Comparison of ENCODE assay signal across 21 cellular contexts in the genomic region with DNA sequence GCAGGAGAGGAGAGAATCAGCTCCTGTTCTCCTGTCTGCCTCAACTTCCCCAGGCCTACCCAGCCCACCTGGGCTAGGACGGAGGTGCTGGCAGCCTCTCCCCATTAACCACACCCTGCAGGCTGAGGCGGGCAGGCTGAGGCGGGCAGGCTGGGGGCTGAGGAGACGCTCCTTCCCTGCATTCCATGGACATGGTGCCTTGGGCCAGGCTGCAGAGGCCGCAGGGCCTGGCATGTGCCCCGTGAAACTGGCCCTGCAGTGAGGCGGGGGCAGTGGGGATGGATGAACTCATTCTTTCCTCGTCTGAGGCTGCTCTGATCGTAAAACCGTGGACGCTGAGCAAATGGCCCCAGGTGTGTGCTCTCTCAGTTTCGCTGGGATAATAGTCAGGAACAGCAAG.
DNase-seq lines count a peak whose midpoint lies in the region; ATAC-seq, FAIRE-seq and TF ChIP-seq lines count a peak whose summit lies in the region.
"Had no signal": no experiment of that assay in that cellular context is flagged by ENCODE, and none has a peak within 500 bp of the region (broad histone marks: within the 10 kb centered on the region; RNA-seq: fewer than 3 reads in every experiment).

No MANE protein-coding gene starts in this region.

- POLR2A ChIA-PET in HepG2 (lab: Yijun Ruan, JAX) = interaction anchor here (0.9 to 3.1 kb wide), 3 partner anchors 36 to 89 kb away, joined by 3 to 27 read pairs (median 3); a partner anchor contains a TSS

- H2BK120ac ChIP-seq in mesendoderm (ENCODE audit: low read depth, low read length) = no peak overlapping the region

- H4K20me1 ChIP-seq in HepG2 (ENCODE audit: insufficient read depth, low read length) = no peaks in the 10 kb centered on the region

- in situ Hi-C loops in HepG2 (cut with HindIII; ENCODE audit: extremely low pct_ligation_motif_present, low pct_unique_long_range_greater_than_20kb) = loop anchor here (5.0 kb wide), 2 partner anchors 36 to 91 kb away; a partner anchor contains a TSS

- H4K8ac ChIP-seq in mesendoderm (ENCODE audit: low read depth, low read length) = no peak overlapping the region

- H3K79me2 ChIP-seq in HepG2 (ENCODE audit: insufficient read depth, low read length) = no peaks in the 10 kb centered on the region
- H3K79me2 ChIP-seq in mesendoderm (ENCODE audit: control insufficient read depth, insufficient read depth, low read length) = no peaks in the 10 kb centered on the region

- H3K4me3 ChIP-seq in HepG2 (replicated peaks in 1 of 3; ENCODE audit: insufficient read depth in 1 of 3, low read depth in 2 of 3, low read length in 3 of 3) (no peak overlapping the region), right lobe of liver (no peak overlapping the region), esophagus (ENCODE audit: low read depth in 1 of 2, low read length in 2 of 2) (no peak overlapping the region), mesendoderm (ENCODE audit: low read length) (no peak overlapping the region)
- H3K4me3 ChIP-seq: MG63 had no signal

- no peak overlapping the region for H3K27ac Mint-ChIP-seq in effector memory CD8-positive, alpha-beta T cell
- H3K27ac Mint-ChIP-seq: activated CD4-positive, alpha-beta T cell treated with anti-CD3 and anti-CD28 coated beads, Interleukin-2, amount 10 ng/mL, durations not matched to agents 7 days and 5 days; activated naive CD8-positive, alpha-beta T cell treated with anti-CD3 and anti-CD28 coated beads, Interleukin-2, amount 50 U/mL, for 24 hours; HFFc6; IgD-negative memory B cell; memory B cell; stimulated activated naive B cell treated with anti-CD40 and anti-IgM and Interleukin-4, amounts not matched to agents 10 μg/mL and 1 μg/mL and 100 μg/mL, for 72 hours had no signal

- H3K27me3 ChIP-seq in HepG2 (ENCODE audit: control insufficient read depth in 1 of 2, insufficient read depth in 2 of 2, low read length in 2 of 2) (peaks cover 3 to 63% of the 10 kb centered on the region in 2 experiments; a peak in 4 of 5 replicates), right lobe of liver (no peaks in the 10 kb centered on the region), esophagus (ENCODE audit: control insufficient read depth in 1 of 2, insufficient read depth in 2 of 2, low read length in 2 of 2) (no peaks in the 10 kb centered on the region), mesendoderm (ENCODE audit: insufficient read depth, low read length, poor library complexity) (no peaks in the 10 kb centered on the region)
- H3K27me3 ChIP-seq: MG63 had no signal

- H3K27me3 Mint-ChIP-seq in effector memory CD8-positive, alpha-beta T cell = peaks cover 22 to 41% of the 10 kb centered on the region in 2 donors
- H3K27me3 Mint-ChIP-seq in activated T-cell treated with anti-CD3 and anti-CD28 coated beads, Interleukin-2, amount 50 U/mL, for 4 hours (ENCODE audit: low read depth) = peaks cover 7% of the 10 kb centered on the region
- H3K27me3 Mint-ChIP-seq: activated CD4-positive, alpha-beta T cell treated with anti-CD3 and anti-CD28 coated beads, Interleukin-2, amount 10 ng/mL, durations not matched to agents 7 days and 5 days had no signal

- no peak overlapping the region for H2AFZ ChIP-seq in HepG2 (ENCODE audit: low read length)

- TF ChIP-seq CTCF in HepG2 (CRISPR knock-in tag; IDR thresholded peaks at IDR 0.05) = no peak
- TF ChIP-seq CTCF in right lobe of liver (IDR thresholded peaks at IDR 0.05) = no peak

- no peaks in the 10 kb centered on the region for H3K9me3 ChIP-seq in HepG2 (ENCODE audit: low read length)
- H3K9me3 ChIP-seq in right lobe of liver = no peaks in the 10 kb centered on the region
- no peaks in the 10 kb centered on the region for H3K9me3 ChIP-seq in esophagus (ENCODE audit: control insufficient read depth in 2 of 2, insufficient read depth in 1 of 2, low read depth in 1 of 2, low read length in 1 of 2)
- H3K9me3 ChIP-seq: MG63, neutrophil had no signal

- no TSS peak for BruUV-seq in HepG2 (replicated peaks; lab: Mats Ljungman, UMichigan)

- H3K4me3 Mint-ChIP-seq in effector memory CD8-positive, alpha-beta T cell = no peak overlapping the region
- no peak overlapping the region for H3K4me3 Mint-ChIP-seq in activated T-cell treated with anti-CD3 and anti-CD28 coated beads, Interleukin-2, amount 50 U/mL, for 4 hours
- H3K4me3 Mint-ChIP-seq: activated CD4-positive, alpha-beta T cell treated with anti-CD3 and anti-CD28 coated beads, Interleukin-2, amount 10 ng/mL, durations not matched to agents 7 days and 5 days; activated naive CD8-positive, alpha-beta T cell treated with anti-CD3 and anti-CD28 coated beads, Interleukin-2, amount 50 U/mL, for 24 hours; CD8-positive, alpha-beta memory T cell; central memory CD8-positive, alpha-beta T cell; HFFc6; IgD-negative memory B cell; memory B cell; stimulated activated naive B cell treated with anti-CD40 and anti-IgM and Interleukin-4, amounts not matched to agents 10 μg/mL and 1 μg/mL and 100 μg/mL, for 72 hours had no signal

- CTCF ChIA-PET in HepG2 (lab: Yijun Ruan, JAX; ENCODE audit: low intra/inter-chr PET ratio, low total read pairs) = interaction anchor here (0.7 to 2.8 kb wide), 4 partner anchors 56 to 106 kb away, joined by 3 to 19 read pairs (median 14); a partner anchor contains a TSS

- H2BK15ac ChIP-seq in mesendoderm (replicated peaks; ENCODE audit: low read depth) = no peak overlapping the region

- H2AK5ac ChIP-seq in mesendoderm (ENCODE audit: low read length) = no peak overlapping the region

- no peaks in the 10 kb centered on the region for H3K9me3 Mint-ChIP-seq in effector memory CD8-positive, alpha-beta T cell
- no peaks in the 10 kb centered on the region for H3K9me3 Mint-ChIP-seq in activated T-cell treated with anti-CD3 and anti-CD28 coated beads, Interleukin-2, amount 50 U/mL, for 4 hours
- H3K9me3 Mint-ChIP-seq: activated CD4-positive, alpha-beta T cell treated with anti-CD3 and anti-CD28 coated beads, Interleukin-2, amount 10 ng/mL, durations not matched to agents 7 days and 5 days; activated naive CD8-positive, alpha-beta T cell treated with anti-CD3 and anti-CD28 coated beads, Interleukin-2, amount 50 U/mL, for 24 hours; CD8-positive, alpha-beta memory T cell; central memory CD8-positive, alpha-beta T cell; HFFc6; IgD-negative memory B cell; memory B cell; stimulated activated naive B cell treated with anti-CD40 and anti-IgM and Interleukin-4, amounts not matched to agents 10 μg/mL and 1 μg/mL and 100 μg/mL, for 72 hours had no signal

- TF ChIP-seq POLR2A in HepG2 (IDR thresholded peaks at IDR 0.05; ENCODE audit: insufficient read depth in 1 of 2, low read depth in 2 of 2, low read length in 2 of 2) (no peak), right lobe of liver (IDR thresholded peaks at IDR 0.05) (no peak)

- intact Hi-C loops in HepG2 (cut with micrococcal nuclease; ENCODE audit: unreplicated experiment) = loop anchor here (5.0 kb wide), 1 partner anchor 36 kb away; no protein-coding TSS in a partner anchor
- intact Hi-C loops in right lobe of liver (cut with DNase I) = loop anchor here in 1 of 2 donors (10.0 kb wide), 1 partner anchor 49 kb away; no protein-coding TSS in a partner anchor

- no peak overlapping the region for H3K23ac ChIP-seq in mesendoderm (ENCODE audit: low read length)

- H3K9ac ChIP-seq in HepG2 (ENCODE audit: insufficient read depth, low read depth, low read length) = no peak overlapping the region
- H3K9ac ChIP-seq in mesendoderm (ENCODE audit: low read length) = no peak overlapping the region

- H3K36me3 ChIP-seq in HepG2 (replicated peaks in 1 of 2; ENCODE audit: control insufficient read depth in 1 of 2, insufficient read depth in 2 of 2, low read length in 2 of 2) (no peaks in the 10 kb centered on the region), right lobe of liver (no peaks in the 10 kb centered on the region), esophagus (ENCODE audit: control insufficient read depth in 2 of 2, insufficient read depth in 2 of 2, low read length in 1 of 2) (no peaks in the 10 kb centered on the region), mesendoderm (ENCODE audit: control insufficient read depth, insufficient read depth, low read length) (no peaks in the 10 kb centered on the region)
- H3K36me3 ChIP-seq: MG63, neutrophil had no signal

- H3K36me3 Mint-ChIP-seq in effector memory CD8-positive, alpha-beta T cell (ENCODE audit: insufficient read depth) = no peaks in the 10 kb centered on the region
- no peaks in the 10 kb centered on the region for H3K36me3 Mint-ChIP-seq in activated T-cell treated with anti-CD3 and anti-CD28 coated beads, Interleukin-2, amount 50 U/mL, for 4 hours (ENCODE audit: insufficient read depth)
- H3K36me3 Mint-ChIP-seq: CD8-positive, alpha-beta memory T cell; IgD-negative memory B cell; memory B cell; stimulated activated naive B cell treated with anti-CD40 and anti-IgM and Interleukin-4, amounts not matched to agents 10 μg/mL and 1 μg/mL and 100 μg/mL, for 72 hours had no signal

- H3K4ac ChIP-seq in mesendoderm (ENCODE audit: low read depth, low read length) = no peak overlapping the region

- no peak overlapping the region for H2BK5ac ChIP-seq in mesendoderm (ENCODE audit: low read length)

- H3K4me2 ChIP-seq in HepG2 (ENCODE audit: low read depth, low read length) (no peak overlapping the region), mesendoderm (ENCODE audit: low read length) (no peak overlapping the region)

- WGBS in HepG2 (ENCODE audit: low lambda C conversion rate) = 64% methylated on average over 7 of the region's 12 CpGs
- WGBS in right lobe of liver (ENCODE audit: insufficient coverage, low coverage, low lambda C conversion rate, missing lambda C conversion rate) = 48% methylated on average over 2 of the region's 12 CpGs
- 60 to 71% methylated on average over 12 of the region's 12 CpGs for WGBS in esophagus, 2 donors
- WGBS in mesendoderm (ENCODE audit: extremely low coverage, insufficient coverage, low lambda C conversion rate) = no CpG with 5 or more reads among the region's 12 CpGs

- no peak for DNase-seq in HepG2 (ENCODE audit: low spot score)
- no peak for DNase-seq in right lobe of liver
- DNase-seq in mesendoderm = no peak
- no peak for DNase-seq in effector memory CD8-positive, alpha-beta T cell
- DNase-seq in activated T-cell treated with anti-CD3 and anti-CD28 coated beads, Interleukin-2, amount 50 U/mL, for 4 hours = no peak
- DNase-seq in activated CD4-positive, alpha-beta T cell treated with anti-CD3 and anti-CD28 coated beads, Interleukin-2, amount 50 U/mL, for 1 hour = no peak
- DNase-seq: CD8-positive, alpha-beta memory T cell; kidney glomerular epithelial cell; NCI-H2081 had no signal

- H3K4me1 Mint-ChIP-seq in effector memory CD8-positive, alpha-beta T cell (ENCODE audit: low read depth in 2 of 2) = no peaks in the 10 kb centered on the region
- no peaks in the 10 kb centered on the region for H3K4me1 Mint-ChIP-seq in activated T-cell treated with anti-CD3 and anti-CD28 coated beads, Interleukin-2, amount 50 U/mL, for 4 hours (ENCODE audit: low read depth)
- H3K4me1 Mint-ChIP-seq: activated CD4-positive, alpha-beta T cell treated with anti-CD3 and anti-CD28 coated beads, Interleukin-2, amount 10 ng/mL, durations not matched to agents 7 days and 5 days; activated naive CD8-positive, alpha-beta T cell treated with anti-CD3 and anti-CD28 coated beads, Interleukin-2, amount 50 U/mL, for 24 hours; CD8-positive, alpha-beta memory T cell; central memory CD8-positive, alpha-beta T cell; memory B cell; stimulated activated naive B cell treated with anti-CD40 and anti-IgM and Interleukin-4, amounts not matched to agents 10 μg/mL and 1 μg/mL and 100 μg/mL, for 72 hours had no signal

- no peak overlapping the region for H4K5ac ChIP-seq in mesendoderm (ENCODE audit: low read length)

- no peak for FAIRE-seq in HepG2 (lab: Jason Lieb, UNC)
- FAIRE-seq: A204.1 had no signal

- no peak for TF ChIP-seq RAD21 in HepG2 (CRISPR knock-in tag; IDR thresholded peaks at IDR 0.05)

- no peak overlapping the region for H3K18ac ChIP-seq in mesendoderm (ENCODE audit: low read length)

- ATAC-seq in HepG2 (peak; percentile 4; the same call in 2 of the 3 replicates), right lobe of liver (no peak), HG02588 (IDR thresholded peaks at IDR 0.05; ENCODE audit: unreplicated experiment) (no peak)
- no peak for ATAC-seq in effector memory CD8-positive, alpha-beta T cell (replicated peaks)
- no peak for ATAC-seq in activated T-cell treated with anti-CD3 and anti-CD28 coated beads, Interleukin-2, amount 50 U/mL, for 4 hours

- TF ChIP-seq EP300 in HepG2 (IDR thresholded peaks at IDR 0.05; ENCODE audit: low read depth in 2 of 2, low read length in 2 of 2) (no peak), HepG2 (CRISPR knock-in tag; IDR thresholded peaks at IDR 0.05; ENCODE audit: borderline replicate concordance) (no peak)

- H3K79me1 ChIP-seq in mesendoderm (ENCODE audit: low read length) = no peaks in the 10 kb centered on the region

- H3K56ac ChIP-seq in mesendoderm (ENCODE audit: low read length) = peak overlapping the region; percentile 43

- H3K4me1 ChIP-seq in HepG2 (ENCODE audit: insufficient read depth, low read length) (peaks cover 61% of the 10 kb centered on the region), right lobe of liver (peaks cover 0 to 8% (median 3%) of the 10 kb centered on the region in 4 donors), esophagus (ENCODE audit: control insufficient read depth in 2 of 2, insufficient read depth in 2 of 2, low read length in 1 of 2) (peaks cover 5 to 10% of the 10 kb centered on the region in 2 donors), mesendoderm (ENCODE audit: control insufficient read depth, low read depth, low read length) (no peaks in the 10 kb centered on the region)

- H3K27ac ChIP-seq in HepG2 (ENCODE audit: extremely low read length, insufficient read depth, low read length) = no peak overlapping the region
- no peak overlapping the region for H3K27ac ChIP-seq in right lobe of liver
- peak overlapping the region; percentile 15 to 90 for H3K27ac ChIP-seq in esophagus (ENCODE audit: low read depth in 2 of 2, low read length in 1 of 2)
- H3K27ac ChIP-seq in mesendoderm (ENCODE audit: low read depth, low read length) = no peak overlapping the region
- H3K27ac ChIP-seq: neutrophil had no signal

Comparison
In these comparisons a context has a peak if more than half of its experiments do, and no peak if none do; other contexts are left out.
1. H3K27ac ChIP-seq: peak in esophagus (2 of 2); none in HepG2 (single experiment), right lobe of liver (0 of 3) and mesendoderm (single experiment).